In genomic region chr2:140869107-140869506, GRCh38 we compare ENCODE assay signal across 7 cellular contexts.
"Had no signal": no experiment of that assay in that cellular context is flagged by ENCODE, and none has a peak within 500 bp of the region (broad histone marks: within the 10 kb centered on the region; RNA-seq: fewer than 3 reads in every experiment).

No MANE protein-coding gene starts in this region.

- H3K4me3 ChIP-seq: GM23338, HAP-1 had no signal

- H3K27ac ChIP-seq: HL-60 had no signal

- H3K36me3 ChIP-seq: HAP-1 had no signal

- DNase-seq: H7, HFFc6, KBM-7 had no signal

- ATAC-seq: GM23338, HCT116 had no signal
